Comparison of ENCODE assay signal across 11 cellular contexts in the genomic region with DNA sequence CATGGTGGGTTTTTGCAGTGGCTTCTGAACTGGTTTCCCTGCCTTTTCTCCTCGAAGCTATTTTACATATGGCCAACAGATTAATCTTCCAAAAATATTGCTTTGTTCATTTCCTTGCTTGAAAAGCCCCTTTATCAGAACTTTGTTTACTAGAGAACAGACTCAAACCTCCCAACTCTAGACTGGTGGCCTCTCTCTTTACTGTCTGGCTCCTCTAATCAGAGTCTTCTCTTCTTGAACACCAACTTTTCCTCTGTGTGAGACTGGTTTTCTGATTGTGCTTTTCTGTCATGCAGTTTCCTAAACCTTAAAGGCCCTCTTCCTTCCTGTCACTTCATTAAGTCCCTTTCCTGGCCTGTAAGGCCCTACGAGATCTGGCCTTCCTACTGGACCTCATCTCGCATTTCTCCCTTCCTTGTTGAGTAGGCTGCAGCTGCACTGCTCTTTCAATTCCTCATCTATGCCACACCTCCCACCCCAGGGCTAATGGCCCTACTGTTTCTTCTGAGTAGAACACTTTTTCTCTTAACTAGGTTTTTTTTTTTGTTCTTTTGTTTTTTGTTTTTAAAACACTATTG.
A peak's percentile ranks its signal among the peaks of the same experiment; 100 is the strongest.
DNase-seq lines count a peak whose midpoint lies in the region; ATAC-seq lines count a peak whose summit lies in the region.
"Had no signal": no experiment of that assay in that cellular context is flagged by ENCODE, and none has a peak within 500 bp of the region (broad histone marks: within the 10 kb centered on the region; RNA-seq: fewer than 3 reads in every experiment).

No MANE protein-coding gene starts in this region.

- DNase-seq in GM19240 (ENCODE audit: insufficient read length, low spot score) (peak; percentile 45), NOMO-1 (lab: John Stamatoyannopoulos, UW; ENCODE audit: unreplicated experiment in 2 of 2) (peak; percentile 78 to 79), retina (no peak), NCI-H2196 (lab: John Stamatoyannopoulos, UW; ENCODE audit: unreplicated experiment) (no peak), NK-92 (lab: John Stamatoyannopoulos, UW; ENCODE audit: unreplicated experiment) (no peak), DMS79 treated with DMSO at 0.1 percent for 48 hours (lab: John Stamatoyannopoulos, UW) (no peak)
- DNase-seq: endodermal cell, mesendoderm had no signal

- no peak overlapping the region for H3K4me3 ChIP-seq in skin epidermis

- peak overlapping the region in 13 of 21 experiments; percentile 5 to 65 (median 39) for H3K27ac ChIP-seq in skin epidermis

- peak; percentile 97 for ATAC-seq in HG02852 (IDR thresholded peaks at IDR 0.05; ENCODE audit: unreplicated experiment)
- ATAC-seq: HCT116 had no signal

Comparison
In these comparisons a context has a peak if more than half of its experiments do, and no peak if none do; other contexts are left out.
1. DNase-seq: peak in GM19240 (single experiment) and NOMO-1 (2 of 2); none in retina (single experiment), NCI-H2196 (single experiment), NK-92 (single experiment) and DMS79 treated with DMSO at 0.1 percent for 48 hours (single experiment).